8 cellular contexts compared by ENCODE assay signal in the genomic region with DNA sequence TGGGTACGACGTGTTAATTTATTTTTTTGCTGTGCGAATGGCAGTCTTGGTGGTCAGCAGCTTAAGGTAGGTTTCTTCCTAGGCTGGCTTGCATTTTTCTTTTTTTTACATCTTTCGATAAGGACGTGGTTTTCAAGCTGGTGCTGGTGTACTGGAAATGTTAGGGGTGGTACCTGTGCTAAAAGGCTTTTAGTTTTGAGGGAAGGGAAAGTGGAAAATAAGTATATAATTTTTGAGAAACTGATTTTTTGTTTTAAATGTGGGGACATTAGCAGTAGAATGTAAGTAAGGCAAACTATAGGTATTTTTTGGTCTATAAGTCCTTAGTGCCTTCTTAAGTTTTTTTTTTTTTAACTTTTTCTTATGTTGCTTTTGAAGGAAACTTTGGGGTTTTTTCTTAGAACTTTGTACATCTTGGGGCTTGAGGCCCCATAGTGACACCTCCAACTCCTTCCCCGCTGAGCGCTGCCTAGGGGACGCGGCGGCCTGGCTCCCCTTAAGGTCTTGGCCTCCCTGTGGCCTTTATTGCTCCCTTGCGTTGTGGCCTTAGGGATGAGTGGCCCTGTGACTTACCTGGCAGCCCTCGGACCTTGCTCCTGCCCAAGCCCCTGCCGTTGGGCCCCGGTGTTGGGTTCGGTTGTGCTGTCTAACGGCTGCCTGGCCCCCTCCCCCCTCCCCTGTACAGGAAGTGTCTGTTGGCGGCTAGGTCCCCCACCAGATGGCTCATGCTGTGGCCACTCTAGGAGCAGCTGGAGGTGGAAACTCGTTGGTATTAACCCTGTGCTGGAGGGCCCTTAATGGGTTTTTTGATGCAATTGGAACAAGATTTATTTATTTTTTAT.
DNase-seq lines count a peak whose midpoint lies in the region; ATAC-seq and TF ChIP-seq lines count a peak whose summit lies in the region.

No MANE protein-coding gene starts in this region.

- peak overlapping the region; percentile 89 for H4K91ac ChIP-seq in trophoblast cell (ENCODE audit: low read depth, low read length)

- H3K36me3 ChIP-seq in heart left ventricle (peaks cover 0 to 12% (median 6%) of the 10 kb centered on the region in 9 donors), trophoblast cell (ENCODE audit: control insufficient read depth in 1 of 2, insufficient read depth in 2 of 2, low read length in 2 of 2) (peaks cover 0 to 1% of the 10 kb centered on the region in 2 experiments), transverse colon (peaks cover 0 to 4% (median 2%) of the 10 kb centered on the region in 4 donors)

- WGBS in heart left ventricle, 4 donors: 2 to 5% (median 4%) methylated on average over 18 of the region's 18 CpGs
- WGBS in trophoblast cell (ENCODE audit: extremely low coverage, insufficient coverage, insufficient read length): no CpG with 5 or more reads among the region's 18 CpGs
- 7% methylated on average over 5 to 18 of the region's 18 CpGs for WGBS in transverse colon (ENCODE audit: low coverage in 1 of 2), 2 donors

- H3K4me3 Mint-ChIP-seq in HFFc6: peak overlapping the region; percentile 98
- H3K4me3 Mint-ChIP-seq in activated naive CD8-positive, alpha-beta T cell treated with anti-CD3 and anti-CD28 coated beads, Interleukin-2, amount 50 U/mL, for 24 hours: peak overlapping the region; percentile 90

- intact Hi-C loops in heart left ventricle (cut with DNase I) (loop anchor here in 1 of 10 donors (1.0 kb wide), 1 partner anchor 144 kb away; a partner anchor contains a TSS), transverse colon (cut with DNase I; ENCODE audit: low total_unique reads) (no loop called here)

- H3K27ac Mint-ChIP-seq in HFFc6: peak overlapping the region; percentile 99
- H3K27ac Mint-ChIP-seq in activated naive CD8-positive, alpha-beta T cell treated with anti-CD3 and anti-CD28 coated beads, Interleukin-2, amount 50 U/mL, for 24 hours: peak overlapping the region; percentile 87

- peak overlapping the region; percentile 31 for H2AK5ac ChIP-seq in trophoblast cell (ENCODE audit: low read length)

- in situ Hi-C loops in transverse colon (cut with MboI; ENCODE audit: low pct_ligation_motif_present in 1 of 4, low pct_unique_long_range_greater_than_20kb in 1 of 4, low sequenced_read_pairs in 3 of 4): no loop called here

- H2BK5ac ChIP-seq in trophoblast cell (ENCODE audit: low read depth, low read length, poor library complexity): peak overlapping the region; percentile 86

- H3K4me3 ChIP-seq in heart left ventricle: peak overlapping the region; percentile 51 to 93 (median 81)
- peak overlapping the region; percentile 90 for H3K4me3 ChIP-seq in trophoblast cell (ENCODE audit: low read depth, low read length)
- peak overlapping the region; percentile 54 to 99 (median 89) for H3K4me3 ChIP-seq in transverse colon

- peak overlapping the region; percentile 58 for H3K4me2 ChIP-seq in trophoblast cell (ENCODE audit: low read length)

- ATAC-seq in activated naive CD8-positive, alpha-beta T cell treated with anti-CD3 and anti-CD28 coated beads, Interleukin-2, amount 50 U/mL, for 24 hours: peak; percentile 99
- peak; percentile 95 to 98 (median 96) for ATAC-seq in heart left ventricle

- H2BK12ac ChIP-seq in trophoblast cell (ENCODE audit: low read length): no peak overlapping the region

- H3K9me3 ChIP-seq in heart left ventricle (peaks cover 0 to 8% (median 0%) of the 10 kb centered on the region in 12 donors), trophoblast cell (ENCODE audit: insufficient read depth, low read depth, low read length) (no peaks in the 10 kb centered on the region), transverse colon (no peaks in the 10 kb centered on the region)

- H3K23ac ChIP-seq in trophoblast cell (ENCODE audit: low read length): no peak overlapping the region

- H3K79me2 ChIP-seq in trophoblast cell (ENCODE audit: control insufficient read depth, insufficient read depth, low read length, poor library complexity): peaks cover 3% of the 10 kb centered on the region

- TF ChIP-seq POLR2A in heart left ventricle (IDR thresholded peaks at IDR 0.05) (peak in 1 of 2 donors; percentile 53), transverse colon (IDR thresholded peaks at IDR 0.05) (peak; percentile 69)

- H3K36me3 Mint-ChIP-seq in HFFc6 (ENCODE audit: low read depth): peaks cover 33% of the 10 kb centered on the region
- peaks cover 22% of the 10 kb centered on the region for H3K36me3 Mint-ChIP-seq in activated naive CD8-positive, alpha-beta T cell treated with anti-CD3 and anti-CD28 coated beads, Interleukin-2, amount 50 U/mL, for 24 hours (ENCODE audit: low read depth)

- H3K4me1 ChIP-seq in heart left ventricle (peaks cover 2 to 35% (median 12%) of the 10 kb centered on the region in 12 donors), trophoblast cell (ENCODE audit: control insufficient read depth in 1 of 2, insufficient read depth in 2 of 2, low read length in 2 of 2) (peaks cover 0 to 3% of the 10 kb centered on the region in 2 experiments), transverse colon (peaks cover 0 to 20% (median 11%) of the 10 kb centered on the region in 4 donors)

- H3K18ac ChIP-seq in trophoblast cell (ENCODE audit: low read length): peak overlapping the region; percentile 93

- peak overlapping the region; percentile 93 for H3K14ac ChIP-seq in trophoblast cell (ENCODE audit: low read length)

- no peaks in the 10 kb centered on the region for H3K27me3 Mint-ChIP-seq in HFFc6 (ENCODE audit: insufficient read depth)
- no peaks in the 10 kb centered on the region for H3K27me3 Mint-ChIP-seq in activated naive CD8-positive, alpha-beta T cell treated with anti-CD3 and anti-CD28 coated beads, Interleukin-2, amount 50 U/mL, for 24 hours

- H3K27me3 ChIP-seq in heart left ventricle: no peaks in the 10 kb centered on the region
- H3K27me3 ChIP-seq in trophoblast cell (ENCODE audit: insufficient read depth, low read length): no peaks in the 10 kb centered on the region
- H3K27me3 ChIP-seq in transverse colon: no peaks in the 10 kb centered on the region

- peak overlapping the region; percentile 95 for H4K8ac ChIP-seq in trophoblast cell (ENCODE audit: low read depth, low read length)

- peaks cover 15% of the 10 kb centered on the region; the same call in 1 of the 2 replicates for H3K9me3 Mint-ChIP-seq in HFFc6
- H3K9me3 Mint-ChIP-seq in activated naive CD8-positive, alpha-beta T cell treated with anti-CD3 and anti-CD28 coated beads, Interleukin-2, amount 50 U/mL, for 24 hours: no peaks in the 10 kb centered on the region

- peak overlapping the region; percentile 28 for H3K4ac ChIP-seq in trophoblast cell (ENCODE audit: low read depth, low read length)

- H3K27ac ChIP-seq in heart left ventricle (peak overlapping the region; percentile 75 to 92 (median 88)), trophoblast cell (ENCODE audit: low read depth, low read length) (peak overlapping the region; percentile 49), transverse colon (peak overlapping the region; percentile 73 to 96 (median 92))

- no peak for TF ChIP-seq EP300 in transverse colon (IDR thresholded peaks at IDR 0.05; ENCODE audit: low read depth)

- H3K4me1 Mint-ChIP-seq in HFFc6 (ENCODE audit: low read depth): peaks cover 45% of the 10 kb centered on the region
- H3K4me1 Mint-ChIP-seq in activated naive CD8-positive, alpha-beta T cell treated with anti-CD3 and anti-CD28 coated beads, Interleukin-2, amount 50 U/mL, for 24 hours: peaks cover 31% of the 10 kb centered on the region

- TF ChIP-seq CTCF in HFFc6 (IDR thresholded peaks at IDR 0.05) (peak; percentile 23; the same call in 1 of the 2 replicates), heart left ventricle (IDR thresholded peaks at IDR 0.05) (peak in 6 of 12 donors; percentile 11 to 38 (median 24)), transverse colon (IDR thresholded peaks at IDR 0.05) (peak in 4 of 5 experiments; percentile 9 to 32 (median 22))

- peak; percentile 88 for DNase-seq in ELF-1 (ENCODE audit: low read depth, low spot score)
- DNase-seq in HFFc6: peak; percentile 85
- peak; percentile 92 for DNase-seq in NCI-H1436 (lab: John Stamatoyannopoulos, UW)
- peak; percentile 48 to 65 for DNase-seq in SW 1271 (lab: John Stamatoyannopoulos, UW)
- peak; percentile 71 for DNase-seq in activated naive CD8-positive, alpha-beta T cell treated with anti-CD3 and anti-CD28 coated beads, Interleukin-2, amount 50 U/mL, for 24 hours
- DNase-seq in heart left ventricle: peak; percentile 81 to 89 (median 85)
- DNase-seq in trophoblast cell: peak; percentile 72 to 87
- DNase-seq in transverse colon: peak; percentile 79

- H4K12ac ChIP-seq in trophoblast cell (ENCODE audit: low read depth, low read length): peak overlapping the region; percentile 81

- peak overlapping the region; percentile 45 for H2BK120ac ChIP-seq in trophoblast cell (ENCODE audit: insufficient read depth, low read length, poor library complexity)

- peak overlapping the region; percentile 78 for H2AFZ ChIP-seq in trophoblast cell (ENCODE audit: insufficient read depth, low read length, poor library complexity)

- peak overlapping the region; percentile 79 for H3K9ac ChIP-seq in trophoblast cell (ENCODE audit: low read length)

- H3K79me1 ChIP-seq in trophoblast cell (ENCODE audit: low read length): peaks cover 4% of the 10 kb centered on the region

Comparison
In these comparisons a context has a peak if more than half of its experiments do, and no peak if none do; other contexts are left out.
1. Peak in every context shown above with its lines: DNase-seq, ATAC-seq, H3K4me3 ChIP-seq and H3K27ac ChIP-seq.